In genomic region chr2:128321784-128322650, GRCh38 we compare ENCODE assay signal across 8 cellular contexts. TPM values are rescaled to one million over a fixed set of nuclear protein-coding genes. Genes with fewer than 3 reads are reported as not detected.
A peak's percentile ranks its signal among the peaks of the same experiment; 100 is the strongest.
DNase-seq lines count a peak whose midpoint lies in the region; ATAC-seq and TF ChIP-seq lines count a peak whose summit lies in the region.

No MANE protein-coding gene starts in this region.

- no peak for TF ChIP-seq POLR2A in lower leg skin (IDR thresholded peaks at IDR 0.05)

- DNase-seq in AG20443 (ENCODE audit: low spot score), result peak; percentile 95
- peak; percentile 44 to 75 for DNase-seq in NCI-H446 (lab: John Stamatoyannopoulos, UW)
- DNase-seq in activated CD4-positive, alpha-beta T cell treated with anti-CD3 and anti-CD28 coated beads, Interleukin-2, amount 10 ng/mL, durations not matched to agents 24 days and 14 days, result peak; percentile 95
- DNase-seq in lower leg skin (ENCODE audit: low spot score in 2 of 2), result peak; percentile 84 to 97
- peak; percentile 72 to 84 for DNase-seq in stimulated activated CD4-positive, alpha-beta T cell treated with anti-CD3 and anti-CD28 coated beads, Interleukin-4, amount 100 ng/mL, for 4 hours

- H3K27ac Mint-ChIP-seq in activated CD4-positive, alpha-beta T cell treated with anti-CD3 and anti-CD28 coated beads, Interleukin-2, amount 10 ng/mL, durations not matched to agents 24 days and 14 days, result peak overlapping the region; percentile 80
- peak overlapping the region; percentile 74 for H3K27ac Mint-ChIP-seq in dendritic cell treated with granulocyte-macrophage colony-stimulating factor and Interleukin-4, amounts not matched to agents 40 ng/mL and 50 ng/mL, for 4 days

- ATAC-seq in GM18873 (IDR thresholded peaks at IDR 0.05; ENCODE audit: low FRiP score, unreplicated experiment), result peak; percentile 39
- peak; percentile 49 for ATAC-seq in HG03108 (IDR thresholded peaks at IDR 0.05; ENCODE audit: unreplicated experiment)

- no peaks in the 10 kb centered on the region for H3K36me3 Mint-ChIP-seq in activated CD4-positive, alpha-beta T cell treated with anti-CD3 and anti-CD28 coated beads, Interleukin-2, amount 10 ng/mL, durations not matched to agents 24 days and 14 days (ENCODE audit: low read depth)
- peaks cover 6% of the 10 kb centered on the region for H3K36me3 Mint-ChIP-seq in dendritic cell treated with granulocyte-macrophage colony-stimulating factor and Interleukin-4, amounts not matched to agents 40 ng/mL and 50 ng/mL, for 4 days (ENCODE audit: low read depth)

- peak overlapping the region; percentile 40 for H3K4me3 ChIP-seq in lower leg skin (ENCODE audit: low read depth, poor library complexity, severe bottlenecking)

- peaks cover 11% of the 10 kb centered on the region for H3K4me1 Mint-ChIP-seq in activated CD4-positive, alpha-beta T cell treated with anti-CD3 and anti-CD28 coated beads, Interleukin-2, amount 10 ng/mL, durations not matched to agents 24 days and 14 days
- H3K4me1 Mint-ChIP-seq in dendritic cell treated with granulocyte-macrophage colony-stimulating factor and Interleukin-4, amounts not matched to agents 40 ng/mL and 50 ng/mL, for 4 days (ENCODE audit: low read depth), result peaks cover 21% of the 10 kb centered on the region

- H3K4me3 Mint-ChIP-seq in activated CD4-positive, alpha-beta T cell treated with anti-CD3 and anti-CD28 coated beads, Interleukin-2, amount 10 ng/mL, durations not matched to agents 24 days and 14 days, result peak overlapping the region; percentile 64
- H3K4me3 Mint-ChIP-seq in dendritic cell treated with granulocyte-macrophage colony-stimulating factor and Interleukin-4, amounts not matched to agents 40 ng/mL and 50 ng/mL, for 4 days, result peak overlapping the region; percentile 71

- no peaks in the 10 kb centered on the region for H3K9me3 Mint-ChIP-seq in activated CD4-positive, alpha-beta T cell treated with anti-CD3 and anti-CD28 coated beads, Interleukin-2, amount 10 ng/mL, durations not matched to agents 24 days and 14 days
- no peaks in the 10 kb centered on the region for H3K9me3 Mint-ChIP-seq in dendritic cell treated with granulocyte-macrophage colony-stimulating factor and Interleukin-4, amounts not matched to agents 40 ng/mL and 50 ng/mL, for 4 days

- 2 to 3% methylated on average over 35 to 80 of the region's 89 CpGs for WGBS in lower leg skin, 2 donors

- intact Hi-C loops in activated CD4-positive, alpha-beta T cell treated with anti-CD3 and anti-CD28 coated beads, Interleukin-2, amount 10 ng/mL, durations not matched to agents 24 days and 14 days (cut with micrococcal nuclease), result loop anchor here (5.0 kb wide), 2 partner anchors 210 to 415 kb away; no protein-coding TSS in a partner anchor
- intact Hi-C loops in dendritic cell treated with granulocyte-macrophage colony-stimulating factor and Interleukin-4, amounts not matched to agents 40 ng/mL and 50 ng/mL, for 4 days (cut with micrococcal nuclease), result loop anchor here (5.0 to 10.0 kb wide), 2 partner anchors 145 to 413 kb away; no protein-coding TSS in a partner anchor
- intact Hi-C loops in lower leg skin (cut with DNase I; ENCODE audit: low total_unique reads), result no loop called here

- H3K27me3 Mint-ChIP-seq in activated CD4-positive, alpha-beta T cell treated with anti-CD3 and anti-CD28 coated beads, Interleukin-2, amount 10 ng/mL, durations not matched to agents 24 days and 14 days, result peaks cover 8% of the 10 kb centered on the region
- H3K27me3 Mint-ChIP-seq in dendritic cell treated with granulocyte-macrophage colony-stimulating factor and Interleukin-4, amounts not matched to agents 40 ng/mL and 50 ng/mL, for 4 days, result peaks cover 38% of the 10 kb centered on the region

- TF ChIP-seq CTCF in lower leg skin (IDR thresholded peaks at IDR 0.05), result no peak

RNA-seq across cellular contexts. Expression of gene HS6ST1, which starts 3.3 kb away (rescaled TPM):
- total RNA-seq in activated CD4-positive, alpha-beta T cell treated with anti-CD3 and anti-CD28 coated beads, Interleukin-2, amount 10 ng/mL, durations not matched to agents 24 days and 14 days, result 20.1 and 22.0 TPM in 2 replicates
- total RNA-seq in lower leg skin, result 10 to 100 TPM; 50.2 to 88.9 (median 69.3) TPM

Comparison
In these comparisons a context has a peak if more than half of its experiments do, and no peak if none do; other contexts are left out.
1. Peak in every context shown above with its lines: DNase-seq, ATAC-seq and H3K4me3 ChIP-seq.